1 cellular context compared by ENCODE assay signal in the genomic region with DNA sequence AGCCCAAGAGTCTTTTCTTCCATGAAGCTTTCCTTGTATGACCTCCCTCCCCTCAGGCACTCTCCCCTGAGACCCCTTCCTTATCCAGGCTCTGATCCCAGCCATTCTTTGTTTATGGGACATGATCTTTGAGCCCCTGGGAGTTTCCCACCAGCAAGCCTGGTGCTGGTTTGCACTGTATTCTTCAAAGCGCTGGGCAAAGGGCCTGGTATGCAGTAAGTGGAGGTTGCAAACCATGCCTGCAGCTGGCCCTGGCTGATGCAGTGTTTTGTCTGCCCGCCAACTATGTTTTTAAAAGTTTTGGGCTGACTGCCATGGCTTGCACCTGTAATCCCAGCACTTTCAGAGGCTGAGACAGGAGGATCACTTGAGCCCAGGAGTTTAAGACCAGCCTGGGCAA.
TF ChIP-seq lines count a peak whose summit lies in the region.

No MANE protein-coding gene starts in this region.

TF ChIP-seq in HepG2, 621 proteins besides CTCF, POLR2A, EP300 and RAD21:
- TF ChIP-seq HNF4A (CRISPR knock-in tag; IDR thresholded peaks at IDR 0.05) (peak; percentile 54), SMAD9 (CRISPR knock-in tag; IDR thresholded peaks at IDR 0.05) (no peak), ZNF329 (CRISPR knock-in tag; IDR thresholded peaks at IDR 0.05; ENCODE audit: low read depth) (peak; percentile 79; the same call in 1 of the 2 replicates), ZNF326 (CRISPR knock-in tag; IDR thresholded peaks at IDR 0.05; ENCODE audit: borderline replicate concordance) (no peak), TEAD3 (CRISPR knock-in tag; optimal IDR thresholded peaks at IDR 0.05; ENCODE audit: borderline replicate concordance) (peak; percentile 35), ZFX (CRISPR knock-in tag; IDR thresholded peaks at IDR 0.05; ENCODE audit: low read depth) (peak; percentile 30; the same call in 1 of the 2 replicates), PHF21A (CRISPR knock-in tag; IDR thresholded peaks at IDR 0.05) (0 out of 2 replicates have a peak, but pooled peaks have one; percentile 32)
TF ChIP-seq in HepG2: peak in this region for 5.
